ENCODE assay signal across 11 cellular contexts in genomic region chr18:49464718-49465598, GRCh38. TPM values are rescaled to one million over a fixed set of nuclear protein-coding genes. Genes with fewer than 3 reads are reported as not detected.
A peak's percentile ranks its signal among the peaks of the same experiment; 100 is the strongest.
DNase-seq lines count a peak whose midpoint lies in the region; ATAC-seq, FAIRE-seq and TF ChIP-seq lines count a peak whose summit lies in the region.
"Had no signal": no experiment of that assay in that cellular context is flagged by ENCODE, and none has a peak within 500 bp of the region (broad histone marks: within the 10 kb centered on the region; RNA-seq: fewer than 3 reads in every experiment).

No MANE protein-coding gene starts in this region.

- H3K27me3 Mint-ChIP-seq in CD4-positive, CD25-positive, alpha-beta regulatory T cell = peaks cover 12% of the 10 kb centered on the region

- peak overlapping the region in 2 of 3 donors; percentile 27 to 33 for H3K27ac Mint-ChIP-seq in CD4-positive, CD25-positive, alpha-beta regulatory T cell

- no peak overlapping the region for H3K4me2 ChIP-seq in OCI-LY3 (ENCODE audit: low read length)

- no peak overlapping the region for H3K4me3 ChIP-seq in CD4-positive, CD25-positive, alpha-beta regulatory T cell (ENCODE audit: low read depth, low read length)
- no peak overlapping the region for H3K4me3 ChIP-seq in OCI-LY3 (ENCODE audit: low read length)
- no peak overlapping the region for H3K4me3 ChIP-seq in epithelial cell of proximal tubule (ENCODE audit: low read depth, low read length)
- H3K4me3 ChIP-seq in kidney (ENCODE audit: low read length in 2 of 2) = no peak overlapping the region

- no peak for FAIRE-seq in kidney (lab: Jason Lieb, UNC)

- intact Hi-C loops in kidney (cut with DNase I) = no loop called here

- no peaks in the 10 kb centered on the region for H3K9me3 Mint-ChIP-seq in CD4-positive, CD25-positive, alpha-beta regulatory T cell

- no peaks in the 10 kb centered on the region for H3K36me3 ChIP-seq in CD4-positive, CD25-positive, alpha-beta regulatory T cell (ENCODE audit: control insufficient read depth, insufficient read depth, low read length)
- H3K36me3 ChIP-seq in OCI-LY3 (replicated peaks; ENCODE audit: low read depth, low read length) (no peaks in the 10 kb centered on the region), kidney (ENCODE audit: control insufficient read depth in 1 of 2, insufficient read depth in 2 of 2, low read length in 2 of 2) (no peaks in the 10 kb centered on the region)

- H3K79me2 ChIP-seq in OCI-LY3 (ENCODE audit: low read length) = peaks cover 5% of the 10 kb centered on the region

- no peak overlapping the region for H3K9ac ChIP-seq in OCI-LY3 (ENCODE audit: low read length)
- no peak overlapping the region for H3K9ac ChIP-seq in kidney (ENCODE audit: low read length in 2 of 2)

- ATAC-seq in CD4-positive, CD25-positive, alpha-beta regulatory T cell (ENCODE audit: low read depth in 2 of 2) = no peak
- no peak for ATAC-seq in HG03565 (IDR thresholded peaks at IDR 0.05; ENCODE audit: unreplicated experiment)

- peak in 1 of 3 donors; percentile 25 for DNase-seq in CD4-positive, CD25-positive, alpha-beta regulatory T cell
- DNase-seq in HCEC 1CT (peak; percentile 25), epithelial cell of proximal tubule (ENCODE audit: low read depth) (no peak), SW480 (ENCODE audit: low spot score) (no peak), kidney (no peak)
- no peak for DNase-seq in NK-92 treated with Interleukin-12 subunit alpha and Interleukin-12 subunit beta, amount 100 ng/mL, for 24 hours (lab: John Stamatoyannopoulos, UW)
- DNase-seq: caudate nucleus, NCI-H2029 treated with DMSO at 0.1 percent for 48 hours had no signal

- no peaks in the 10 kb centered on the region for H3K9me3 ChIP-seq in CD4-positive, CD25-positive, alpha-beta regulatory T cell (ENCODE audit: control insufficient read depth in 2 of 2, low read length in 2 of 2)
- H3K9me3 ChIP-seq in OCI-LY3 (ENCODE audit: insufficient read depth, low read length) = no peaks in the 10 kb centered on the region
- H3K9me3 ChIP-seq in kidney (ENCODE audit: control insufficient read depth in 1 of 2, low read length in 2 of 2) = no peaks in the 10 kb centered on the region

- peaks cover 11% of the 10 kb centered on the region for H3K4me1 ChIP-seq in CD4-positive, CD25-positive, alpha-beta regulatory T cell (ENCODE audit: control insufficient read depth, insufficient read depth, low read length, poor library complexity, severe bottlenecking)
- H3K4me1 ChIP-seq in OCI-LY3 (ENCODE audit: low read length) = peaks cover 9% of the 10 kb centered on the region
- no peaks in the 10 kb centered on the region for H3K4me1 ChIP-seq in kidney (ENCODE audit: control insufficient read depth in 1 of 2, insufficient read depth in 1 of 2, low read depth in 1 of 2, low read length in 2 of 2)

- TF ChIP-seq CTCF in OCI-LY3 (IDR thresholded peaks at IDR 0.05; ENCODE audit: low read depth, low read length) (peak; percentile 75), epithelial cell of proximal tubule (conservative IDR thresholded peaks at IDR 0.05; ENCODE audit: low read depth, low read length) (peak; percentile 18), kidney (IDR thresholded peaks at IDR 0.05; ENCODE audit: borderline replicate concordance, extremely low read depth, insufficient read depth) (no peak)

- H3K27me3 ChIP-seq in CD4-positive, CD25-positive, alpha-beta regulatory T cell (ENCODE audit: control insufficient read depth, insufficient read depth, low read length) = peaks cover 2% of the 10 kb centered on the region
- 0 out of 2 replicates have a peak, but pooled peaks cover 6% of the 10 kb centered on the region for H3K27me3 ChIP-seq in OCI-LY3 (ENCODE audit: low read depth, low read length)

- no peaks in the 10 kb centered on the region for H3K36me3 Mint-ChIP-seq in CD4-positive, CD25-positive, alpha-beta regulatory T cell

- no peaks in the 10 kb centered on the region for H4K20me1 ChIP-seq in OCI-LY3 (ENCODE audit: insufficient read depth, low read length)

- H2AFZ ChIP-seq in OCI-LY3 (ENCODE audit: low read depth, low read length) = peak overlapping the region; percentile 62

- no peak overlapping the region for H3K27ac ChIP-seq in CD4-positive, CD25-positive, alpha-beta regulatory T cell (ENCODE audit: insufficient read depth, low read length, poor library complexity, severe bottlenecking)
- H3K27ac ChIP-seq in OCI-LY3 (ENCODE audit: low read length) = no peak overlapping the region
- H3K27ac ChIP-seq in kidney (ENCODE audit: low read depth in 2 of 2, low read length in 2 of 2) = no peak overlapping the region
- H3K27ac ChIP-seq: C4-2B had no signal

- H3K4me1 Mint-ChIP-seq in CD4-positive, CD25-positive, alpha-beta regulatory T cell = peaks cover 0 to 11% (median 5%) of the 10 kb centered on the region in 4 donors

- H3K4me3 Mint-ChIP-seq in CD4-positive, CD25-positive, alpha-beta regulatory T cell = no peak overlapping the region

RNA-seq across cellular contexts. Expression of gene DYM, which starts 4.5 kb away (rescaled TPM):
- total RNA-seq in CD4-positive, CD25-positive, alpha-beta regulatory T cell = 67.3 TPM
- 10 to 100 TPM; 30.1 to 42.4 (median 35.3) TPM for polyA plus RNA-seq in CD4-positive, CD25-positive, alpha-beta regulatory T cell
- 37.6 and 40.4 TPM in 2 replicates for total RNA-seq in epithelial cell of proximal tubule
- 57.4 TPM for total RNA-seq in kidney
- polyA plus RNA-seq in kidney (ENCODE audit: insufficient read depth, low read depth, low replicate concordance) = 24.3 TPM

RNA-seq across cellular contexts. Expression of gene C18orf32, which starts 22.1 kb away (rescaled TPM):
- 34.8 TPM for total RNA-seq in CD4-positive, CD25-positive, alpha-beta regulatory T cell
- 100 to 1,000 TPM in 2 of 4 donors, 10 to 100 TPM in 2; 91.4 to 108 (median 99.8) TPM for polyA plus RNA-seq in CD4-positive, CD25-positive, alpha-beta regulatory T cell
- total RNA-seq in epithelial cell of proximal tubule (39.7 and 59.2 TPM in 2 replicates), kidney (58.6 TPM)
- polyA plus RNA-seq in kidney (ENCODE audit: insufficient read depth, low read depth, low replicate concordance) = 120 TPM

RNA-seq across cellular contexts. Expression of gene RPL17, which starts 27.3 kb away (rescaled TPM):
- 1,805 TPM for total RNA-seq in CD4-positive, CD25-positive, alpha-beta regulatory T cell
- 1,000 to 10,000 TPM; 1,527 to 2,169 (median 1,887) TPM for polyA plus RNA-seq in CD4-positive, CD25-positive, alpha-beta regulatory T cell
- total RNA-seq in epithelial cell of proximal tubule = 2,565 and 4,223 TPM in 2 replicates
- total RNA-seq in kidney = 1,350 TPM
- 2,171 TPM for polyA plus RNA-seq in kidney (ENCODE audit: insufficient read depth, low read depth, low replicate concordance)
